8 cellular contexts compared by ENCODE assay signal in the genomic region with DNA sequence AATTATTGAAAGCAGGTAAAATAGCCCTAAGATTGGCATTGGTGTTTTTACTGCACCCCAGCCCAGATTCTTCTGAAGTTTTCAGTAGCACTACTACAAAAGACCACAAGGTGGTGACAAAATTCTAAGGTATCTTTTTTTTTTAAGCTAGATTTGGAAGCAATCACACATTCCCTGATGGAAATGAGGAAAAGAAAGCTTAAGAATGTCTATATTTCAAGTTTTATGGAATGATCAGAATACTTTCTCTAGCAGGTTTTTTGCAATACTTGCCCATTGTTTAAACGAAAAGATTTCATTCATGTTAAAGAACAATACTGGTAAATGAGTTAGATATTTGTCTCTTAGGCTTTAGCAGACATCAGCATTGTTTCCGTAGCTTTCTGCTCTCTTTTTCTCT. TPM values are rescaled to one million over a fixed set of nuclear protein-coding genes. Genes with fewer than 3 reads are reported as not detected.
DNase-seq lines count a peak whose midpoint lies in the region; ATAC-seq, FAIRE-seq and TF ChIP-seq lines count a peak whose summit lies in the region.

No MANE protein-coding gene starts in this region.

- H3K9ac ChIP-seq in Karpas-422 (ENCODE audit: low read length) (no peak overlapping the region), GM12878 (ENCODE audit: control insufficient read depth, insufficient read depth, low read length) (no peak overlapping the region), liver (ENCODE audit: low read depth in 1 of 2, low read length in 2 of 2) (no peak overlapping the region)

- peak; percentile 54 for ATAC-seq in GM12878
- ATAC-seq in T-helper 17 cell: no peak

- no peak for TF ChIP-seq POLR2A in GM12878 (IDR thresholded peaks at IDR 0.05; ENCODE audit: low read depth, low read length)

- H4K20me1 ChIP-seq in Karpas-422 (ENCODE audit: insufficient read depth, low read depth, low read length): no peaks in the 10 kb centered on the region
- H4K20me1 ChIP-seq in GM12878 (ENCODE audit: control insufficient read depth, insufficient read depth): no peaks in the 10 kb centered on the region

- H3K4me1 ChIP-seq in Karpas-422 (ENCODE audit: low read length) (no peaks in the 10 kb centered on the region), GM12878 (ENCODE audit: control insufficient read depth, insufficient read depth, low read length) (no peaks in the 10 kb centered on the region), liver (ENCODE audit: control insufficient read depth in 4 of 4, insufficient read depth in 4 of 4, low read length in 3 of 4) (no peaks in the 10 kb centered on the region)

- in situ Hi-C loops in GM12878 (cut with MboI): loop anchor here (25.0 kb wide), 1 partner anchor 838 kb away; a partner anchor contains a TSS

- no peaks in the 10 kb centered on the region for H3K79me2 ChIP-seq in Karpas-422 (ENCODE audit: low read length)
- no peaks in the 10 kb centered on the region for H3K79me2 ChIP-seq in GM12878 (ENCODE audit: control insufficient read depth, insufficient read depth, low read length)

- H3K27ac Mint-ChIP-seq in T-helper 17 cell: no peak overlapping the region

- RAD21 ChIA-PET in GM12878 (lab: Charles Lee; ENCODE audit: unreplicated experiment): interaction anchor here (0.6 to 5.1 kb wide), 17 partner anchors 8 to 1280 kb away, joined by 3 to 158 read pairs (median 3); a partner anchor contains a TSS

- no TSS peak for BruUV-seq in GM12878 (replicated peaks; lab: Mats Ljungman, UMichigan)

- CTCF ChIA-PET in GM12878 (lab: Yijun Ruan, JAX): interaction anchor here (0.7 to 5.3 kb wide), 52 partner anchors 8 to 1445 kb away, joined by 3 to 242 read pairs (median 4); a partner anchor contains a TSS

- H2AFZ ChIP-seq in Karpas-422 (ENCODE audit: low read length): no peak overlapping the region
- H2AFZ ChIP-seq in GM12878 (ENCODE audit: control insufficient read depth, low read depth, low read length): peak overlapping the region; percentile 17; the same call in 1 of the 2 replicates

- H3K4me3 ChIP-seq in Karpas-422 (ENCODE audit: low read length): no peak overlapping the region
- no peak overlapping the region for H3K4me3 ChIP-seq in GM12878
- no peak overlapping the region for H3K4me3 ChIP-seq in liver (ENCODE audit: low read depth in 1 of 3, low read length in 3 of 3)

- TF ChIP-seq EP300 in GM12878 (IDR thresholded peaks at IDR 0.05; ENCODE audit: borderline replicate concordance in 1 of 2, control insufficient read depth in 1 of 2, low read depth in 2 of 2, low read length in 2 of 2): no peak

- no peaks in the 10 kb centered on the region for H3K27me3 ChIP-seq in Karpas-422 (ENCODE audit: low read length)
- no peaks in the 10 kb centered on the region for H3K27me3 ChIP-seq in GM12878 (replicated peaks in 1 of 2; ENCODE audit: control insufficient read depth in 2 of 2, insufficient read depth in 2 of 2, low read length in 1 of 2)
- H3K27me3 ChIP-seq in liver (ENCODE audit: control insufficient read depth in 4 of 4, insufficient read depth in 4 of 4, low read length in 3 of 4): no peaks in the 10 kb centered on the region

- H3K27ac ChIP-seq in Karpas-422 (ENCODE audit: low read length) (no peak overlapping the region), GM12878 (ENCODE audit: control insufficient read depth, insufficient read depth) (no peak overlapping the region), liver (ENCODE audit: low read depth in 1 of 2, low read length in 2 of 2) (no peak overlapping the region)

- TF ChIP-seq RAD21 in GM12878 (IDR thresholded peaks at IDR 0.05; ENCODE audit: insufficient read depth, low read depth, low read length) (peak; percentile 72), liver (IDR thresholded peaks at IDR 0.05) (peak; percentile 86 to 87)

- peaks cover 33% of the 10 kb centered on the region for H3K27me3 Mint-ChIP-seq in T-helper 17 cell

- DNase-seq in NCI-H1417 (lab: John Stamatoyannopoulos, UW) (peak; percentile 1 to 66 (median 13)), NCI-H1417 treated with DMSO at 0.1 percent for 48 hours (lab: John Stamatoyannopoulos, UW) (no peak), Karpas-422 (peak; percentile 81), GM12878 (ENCODE audit: low read depth, low spot score) (no peak), putamen (ENCODE audit: low spot score) (no peak), T-helper 17 cell (no peak)
- no peak for DNase-seq in activated CD4-positive, alpha-beta T cell treated with anti-CD3 and anti-CD28 coated beads for 48 hours

- intact Hi-C loops in GM12878 (cut with micrococcal nuclease; ENCODE audit: unreplicated experiment): loop anchor here (1.0 kb wide), 1 partner anchor 211 kb away; no protein-coding TSS in a partner anchor

- H3K4me2 ChIP-seq in Karpas-422 (ENCODE audit: low read depth, low read length, poor library complexity, severe bottlenecking): no peak overlapping the region
- no peak overlapping the region for H3K4me2 ChIP-seq in GM12878 (ENCODE audit: control insufficient read depth, insufficient read depth)

- SMC1A ChIA-PET in GM12878 (lab: Charles Lee; ENCODE audit: uncharacterized antibody, unreplicated experiment): interaction anchor here (0.7 to 2.9 kb wide), 18 partner anchors 8 to 249 kb away, joined by 3 to 74 read pairs (median 4); no protein-coding TSS in a partner anchor

- H3K9me3 ChIP-seq in Karpas-422 (ENCODE audit: low read length) (no peaks in the 10 kb centered on the region), GM12878 (replicated peaks; ENCODE audit: control insufficient read depth, insufficient read depth, low read length) (no peaks in the 10 kb centered on the region), liver (ENCODE audit: control insufficient read depth in 4 of 4, low read length in 3 of 4) (no peaks in the 10 kb centered on the region), T-helper 17 cell (ENCODE audit: control insufficient read depth, low read length, poor library complexity, severe bottlenecking) (no peaks in the 10 kb centered on the region)

- H3K9me2 ChIP-seq in Karpas-422 (replicated peaks; ENCODE audit: insufficient read depth, low read length): no peaks in the 10 kb centered on the region

- H3K4me1 Mint-ChIP-seq in T-helper 17 cell: peaks cover 3% of the 10 kb centered on the region

- FAIRE-seq in GM12878 (lab: Jason Lieb, UNC): peak; percentile 56

- H3K36me3 ChIP-seq in Karpas-422 (ENCODE audit: insufficient read depth, low read length): no peaks in the 10 kb centered on the region
- H3K36me3 ChIP-seq in GM12878 (ENCODE audit: control insufficient read depth in 2 of 2, insufficient read depth in 2 of 2, low read length in 1 of 2): no peaks in the 10 kb centered on the region
- H3K36me3 ChIP-seq in liver (ENCODE audit: control insufficient read depth in 4 of 4, insufficient read depth in 3 of 4, low read depth in 1 of 4, low read length in 3 of 4): no peaks in the 10 kb centered on the region

- WGBS in GM12878 (ENCODE audit: insufficient coverage, insufficient replicate concordance, low lambda C conversion rate, missing lambda C conversion rate): 46% methylated on average over 1 of the region's 2 CpGs
- WGBS in liver: 59% methylated on average over 2 of the region's 2 CpGs

- H3K4me3 Mint-ChIP-seq in T-helper 17 cell: no peak overlapping the region

- H3K36me3 Mint-ChIP-seq in T-helper 17 cell (ENCODE audit: low read depth): peaks cover 4% of the 10 kb centered on the region

- POLR2A ChIA-PET in GM12878 (lab: Charles Lee): interaction anchor here (1.0 kb wide), 2 partner anchors 33 to 211 kb away, joined by 7 to 9 read pairs; no protein-coding TSS in a partner anchor

- TF ChIP-seq CTCF in GM12878 (IDR thresholded peaks at IDR 0.05 in 2 of 3, conservative IDR thresholded peaks at IDR 0.05 in 1 of 3; ENCODE audit: control insufficient read depth in 2 of 3, extremely low read depth in 1 of 3, insufficient read depth in 1 of 3, low read depth in 3 of 3, low read length in 3 of 3): peak; percentile 65 to 68 (median 67); a peak in 5 of 6 replicates
- TF ChIP-seq CTCF in liver (IDR thresholded peaks at IDR 0.05; ENCODE audit: low read depth, low read length, missing input control): peak; percentile 79

TF ChIP-seq in GM12878, 131 proteins besides CTCF, POLR2A, EP300 and RAD21:
- TF ChIP-seq YBX1 (IDR thresholded peaks at IDR 0.05) (no peak), STAT3 (IDR thresholded peaks at IDR 0.05; ENCODE audit: low read depth, low read length) (no peak), SMC3 (IDR thresholded peaks at IDR 0.05; ENCODE audit: borderline replicate concordance, low read length) (peak; percentile 48; the same call in 1 of the 2 replicates), IKZF2 (IDR thresholded peaks at IDR 0.05) (no peak)

TF ChIP-seq in liver, 16 proteins besides CTCF, POLR2A, EP300 and RAD21 (continues in another document):
- no peak for TF ChIP-seq TAF1 (conservative IDR thresholded peaks at IDR 0.05)
- TF ChIP-seq YY1 (IDR thresholded peaks at IDR 0.05): no peak
- TF ChIP-seq, protein P1, sequence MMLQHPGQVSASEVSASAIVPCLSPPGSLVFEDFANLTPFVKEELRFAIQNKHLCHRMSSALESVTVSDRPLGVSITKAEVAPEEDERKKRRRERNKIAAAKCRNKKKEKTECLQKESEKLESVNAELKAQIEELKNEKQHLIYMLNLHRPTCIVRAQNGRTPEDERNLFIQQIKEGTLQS (IDR thresholded peaks at IDR 0.05): no peak
- no peak for TF ChIP-seq NR2F2 (IDR thresholded peaks at IDR 0.05)
- TF ChIP-seq GABPA (IDR thresholded peaks at IDR 0.05 in 1 of 2, conservative IDR thresholded peaks at IDR 0.05 in 1 of 2): no peak
- no peak for TF ChIP-seq JUND (IDR thresholded peaks at IDR 0.05)

RNA-seq across cellular contexts. Expression of a gene that starts 32.1 kb away (rescaled TPM):
- total RNA-seq in Karpas-422 (2014; rRNA removed; shearing (Covaris generic); ENCODE audit: low replicate concordance): 232 and 317 TPM in 2 replicates
- 1,220 and 1,246 TPM in 2 replicates for total RNA-seq in GM12878 (2013; cell fraction: nucleolus; rRNA removed)
- total RNA-seq in GM12878 (2014; rRNA removed) (84.2 and 99.9 TPM in 2 replicates), GM12878 (2014; rRNA removed; fragmentation: Illumina TruSeq; extraction: Trizol) (133 and 146 TPM in 2 replicates), GM12878 (2021) (66.0 and 66.9 TPM in 2 replicates), liver (100 to 1,000 TPM in 1 of 2 donors, 10 to 100 TPM in 1; 70.3 to 151 TPM), T-helper 17 cell (100 to 1,000 TPM in 1 of 2 donors, 10 to 100 TPM in 1; 93.7 to 104 TPM)
- 45.0 TPM for polyA plus RNA-seq in GM12878 (2011; ENCODE audit: low read depth)
- polyA plus RNA-seq in GM12878 (2011; rRNA removed) (105 and 172 TPM in 2 replicates), GM12878 (2014; fragmentation: Illumina TruSeq; extraction: Trizol) (84.4 and 143 TPM in 2 replicates), GM12878 (2014; fragmentation: Nextera tagmentation; extraction: Ambion mirVana) (10 to 100 TPM; 37.6 to 40.5 TPM), GM12878 (2014; rRNA removed) (49.1 and 61.2 TPM in 2 replicates), GM12878 (2016; fragmentation: Nextera tagmentation; extraction: Ambion mirVana) (10 to 100 TPM; 58.1 to 62.1 TPM), liver (10 to 100 TPM; 24.8 to 41.9 TPM)
- polyA plus RNA-seq in GM12878 (2011; cell fraction: cytosol; rRNA removed): 45.2 and 50.6 TPM in 2 replicates
- 176 and 212 TPM in 2 replicates for polyA plus RNA-seq in GM12878 (2011; cell fraction: nucleus; rRNA removed)
- 56.1 and 83.2 TPM in 2 replicates for polyA plus RNA-seq in GM12878 (2012)
- 274 and 289 TPM in 2 replicates for polyA minus RNA-seq in GM12878 (2011; rRNA and poly(A)+ RNA removed)
- 41.8 and 52.6 TPM in 2 replicates for polyA minus RNA-seq in GM12878 (2011; cell fraction: cytosol; rRNA and poly(A)+ RNA removed)
- 262 and 321 TPM in 2 replicates for polyA minus RNA-seq in GM12878 (2011; cell fraction: nucleus; rRNA and poly(A)+ RNA removed)

Comparison
In these comparisons a context has a peak if more than half of its experiments do, and no peak if none do; other contexts are left out.
1. DNase-seq: peak in NCI-H1417 (3 of 3) and Karpas-422 (single experiment); none in NCI-H1417 treated with DMSO at 0.1 percent for 48 hours (single experiment), GM12878 (single experiment), putamen (single experiment), activated CD4-positive, alpha-beta T cell treated with anti-CD3 and anti-CD28 coated beads for 48 hours (single experiment) and T-helper 17 cell (0 of 3).